In the genomic region with DNA sequence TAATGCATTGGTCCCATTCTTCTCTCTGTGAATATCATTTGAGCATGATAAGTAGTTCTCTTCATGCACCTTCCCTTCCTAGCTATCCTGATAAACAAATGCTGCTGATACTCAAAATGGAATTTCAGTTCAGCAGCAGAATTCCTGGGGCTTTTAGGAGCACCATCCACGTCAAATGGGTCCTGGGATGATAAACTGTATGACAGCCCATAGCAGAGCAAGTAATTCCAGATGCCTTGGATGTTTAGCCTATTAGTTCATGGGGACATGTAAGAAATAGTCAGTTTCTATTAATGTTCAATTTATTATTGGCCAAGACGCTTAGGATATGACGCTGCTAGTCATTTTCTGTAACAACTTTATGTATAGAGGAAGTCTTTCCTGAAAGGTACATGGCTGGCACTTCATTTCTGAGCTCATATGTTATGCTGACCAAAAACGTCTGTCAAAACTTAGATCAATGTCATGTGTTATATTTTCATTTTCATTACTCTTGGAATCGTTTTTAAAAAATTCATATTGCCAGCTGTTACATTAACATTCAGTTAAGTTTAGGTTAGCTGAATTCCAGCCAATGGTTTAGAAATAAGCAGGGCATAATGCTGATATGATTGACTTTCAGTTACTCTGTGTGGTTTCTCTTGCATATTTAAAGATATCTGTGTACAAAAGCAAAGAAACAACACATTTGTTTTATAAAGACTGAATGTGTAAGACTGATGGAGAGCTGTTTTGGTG, we compare ENCODE assay signal across 11 cellular contexts.
DNase-seq lines count a peak whose midpoint lies in the region; ATAC-seq, FAIRE-seq and TF ChIP-seq lines count a peak whose summit lies in the region.
"Had no signal": no experiment of that assay in that cellular context is flagged by ENCODE, and none has a peak within 500 bp of the region (broad histone marks: within the 10 kb centered on the region; RNA-seq: fewer than 3 reads in every experiment).

No MANE protein-coding gene starts in this region.

- H3F3A ChIP-seq in smooth muscle cell (ENCODE audit: low read depth) = peaks cover 17% of the 10 kb centered on the region

- DNase-seq in HTR-8/SVneo (ENCODE audit: insufficient read length, low spot score) (peak; percentile 13), chondrocyte (ENCODE audit: low spot score) (no peak), smooth muscle cell (lab: John Stamatoyannopoulos, UW; ENCODE audit: unreplicated experiment) (no peak), cerebellar nuclear complex (lab: John Stamatoyannopoulos, UW) (no peak), DMS79 treated with DMSO at 0.1 percent for 48 hours (lab: John Stamatoyannopoulos, UW) (no peak), SKM-1 treated with dmso at 0.1 percent for 144 hours (lab: John Stamatoyannopoulos, UW; ENCODE audit: unreplicated experiment) (no peak)
- DNase-seq: activated naive CD8-positive, alpha-beta T cell treated with anti-CD3 and anti-CD28 coated beads, Interleukin-2, amount 10 ng/mL, durations not matched to agents 7 days and 5 days; DMS 273 treated with DMSO at 0.1 percent for 48 hours; erythroblast had no signal

- H3K27ac Mint-ChIP-seq in chondrocyte (ENCODE audit: unreplicated experiment) = peak overlapping the region; percentile 80
- H3K27ac Mint-ChIP-seq: activated naive CD8-positive, alpha-beta T cell treated with anti-CD3 and anti-CD28 coated beads, Interleukin-2, amount 10 ng/mL, durations not matched to agents 7 days and 5 days had no signal

- peaks cover 47% of the 10 kb centered on the region for H3K4me1 Mint-ChIP-seq in chondrocyte (ENCODE audit: low read depth)
- H3K4me1 Mint-ChIP-seq: activated naive CD8-positive, alpha-beta T cell treated with anti-CD3 and anti-CD28 coated beads, Interleukin-2, amount 10 ng/mL, durations not matched to agents 7 days and 5 days had no signal

- H4K20me1 ChIP-seq in smooth muscle cell (ENCODE audit: low read depth) = no peaks in the 10 kb centered on the region

- H3K79me2 ChIP-seq in smooth muscle cell (ENCODE audit: low read depth) = no peaks in the 10 kb centered on the region

- peaks cover 42% of the 10 kb centered on the region for H3K4me1 ChIP-seq in smooth muscle cell (ENCODE audit: low read depth)

- H3K4me3 Mint-ChIP-seq in chondrocyte (ENCODE audit: unreplicated experiment) = peak overlapping the region; percentile 3
- H3K4me3 Mint-ChIP-seq: activated naive CD8-positive, alpha-beta T cell treated with anti-CD3 and anti-CD28 coated beads, Interleukin-2, amount 10 ng/mL, durations not matched to agents 7 days and 5 days had no signal

- no peak for ATAC-seq in GM19035 (IDR thresholded peaks at IDR 0.05; ENCODE audit: unreplicated experiment)

- H3K36me3 Mint-ChIP-seq in chondrocyte (ENCODE audit: low read depth) = no peaks in the 10 kb centered on the region
- H3K36me3 Mint-ChIP-seq: activated naive CD8-positive, alpha-beta T cell treated with anti-CD3 and anti-CD28 coated beads, Interleukin-2, amount 10 ng/mL, durations not matched to agents 7 days and 5 days had no signal

- no peak overlapping the region for H3K9ac ChIP-seq in smooth muscle cell (ENCODE audit: low read depth)

- H3K36me3 ChIP-seq in smooth muscle cell (ENCODE audit: low read depth) = no peaks in the 10 kb centered on the region

- no peaks in the 10 kb centered on the region for H3K27me3 Mint-ChIP-seq in chondrocyte (ENCODE audit: low read depth)
- H3K27me3 Mint-ChIP-seq: activated naive CD8-positive, alpha-beta T cell treated with anti-CD3 and anti-CD28 coated beads, Interleukin-2, amount 10 ng/mL, durations not matched to agents 7 days and 5 days had no signal

- peak overlapping the region; percentile 20 for H3K4me2 ChIP-seq in smooth muscle cell

- H3K9me3 ChIP-seq in smooth muscle cell (replicated peaks; ENCODE audit: low read depth) = no peaks in the 10 kb centered on the region

- 48% methylated on average over 5 of the region's 5 CpGs for WGBS in smooth muscle cell (ENCODE audit: low lambda C conversion rate)

- no peak overlapping the region for H3K4me3 ChIP-seq in smooth muscle cell

- peaks cover 4% of the 10 kb centered on the region for H3K9me3 Mint-ChIP-seq in chondrocyte (ENCODE audit: low read depth)
- H3K9me3 Mint-ChIP-seq: activated naive CD8-positive, alpha-beta T cell treated with anti-CD3 and anti-CD28 coated beads, Interleukin-2, amount 10 ng/mL, durations not matched to agents 7 days and 5 days had no signal

- no peaks in the 10 kb centered on the region for H3K27me3 ChIP-seq in smooth muscle cell (ENCODE audit: low read depth)

- H3K27ac ChIP-seq in smooth muscle cell (ENCODE audit: low read depth) = peak overlapping the region; percentile 66

- FAIRE-seq in HTR-8/SVneo (lab: Jason Lieb, UNC) (no peak), islet of Langerhans (lab: Jason Lieb, UNC) (peak; percentile 74)

- TF ChIP-seq CTCF in chondrocyte (IDR thresholded peaks at IDR 0.05) (no peak), smooth muscle cell (IDR thresholded peaks at IDR 0.05; ENCODE audit: borderline replicate concordance, insufficient read depth, poor library complexity, severe bottlenecking) (no peak)

- H2AFZ ChIP-seq in smooth muscle cell (ENCODE audit: low read depth) = peak overlapping the region; percentile 9
